22 cellular contexts compared by ENCODE assay signal in the genomic region with DNA sequence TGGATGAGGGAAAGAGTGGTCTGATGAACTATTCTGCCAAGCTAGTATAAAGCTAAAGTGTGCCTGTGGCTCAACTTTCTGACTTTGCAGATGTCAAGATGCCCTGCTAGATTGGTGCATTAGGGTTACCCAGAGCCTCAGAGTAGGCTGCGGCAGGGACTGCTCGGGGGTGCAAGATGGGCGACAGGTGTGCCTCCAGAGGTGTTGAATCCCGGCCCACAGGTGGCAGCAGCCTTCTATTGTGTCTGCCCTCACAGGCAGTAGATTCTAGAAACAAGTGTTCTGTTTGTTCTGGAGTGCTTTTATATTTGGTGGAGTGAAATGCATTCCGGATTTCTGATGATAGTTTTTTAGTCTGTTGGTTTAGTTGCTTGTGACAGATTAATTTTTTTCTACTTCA.
DNase-seq lines count a peak whose midpoint lies in the region; ATAC-seq and TF ChIP-seq lines count a peak whose summit lies in the region.
"Had no signal": no experiment of that assay in that cellular context is flagged by ENCODE, and none has a peak within 500 bp of the region (broad histone marks: within the 10 kb centered on the region; RNA-seq: fewer than 3 reads in every experiment).

No MANE protein-coding gene starts in this region.

- H3K4me3 Mint-ChIP-seq in activated naive CD4-positive, alpha-beta T cell treated with anti-CD3 and anti-CD28 coated beads for 36 hours = no peak overlapping the region
- H3K4me3 Mint-ChIP-seq: T-helper 1 cell treated with Interleukin-12 subunit alpha and Interleukin-12 subunit beta and Interleukin-4 antibody, amounts not matched to agents 30 μg/mL and 1 μg/mL, for 36 hours had no signal

- H2AFZ ChIP-seq in MM.1S (ENCODE audit: low read length) = no peak overlapping the region

- H3K27me3 ChIP-seq in MM.1S (replicated peaks; ENCODE audit: insufficient read depth, low read length) = no peaks in the 10 kb centered on the region
- H3K27me3 ChIP-seq: dorsolateral prefrontal cortex, SJSA1 had no signal

- CTCF ChIA-PET in activated naive CD4-positive, alpha-beta T cell treated with anti-CD3 and anti-CD28 coated beads for 36 hours (lab: Charles Lee) = interaction anchor here (0.6 to 1.3 kb wide), 3 partner anchors 8 to 441 kb away, joined by 3 to 4 read pairs (median 4); no protein-coding TSS in a partner anchor

- no peaks in the 10 kb centered on the region for H3K9me3 Mint-ChIP-seq in activated naive CD4-positive, alpha-beta T cell treated with anti-CD3 and anti-CD28 coated beads for 36 hours
- no peaks in the 10 kb centered on the region for H3K9me3 Mint-ChIP-seq in activated naive CD4-positive, alpha-beta T cell treated with anti-CD3 and anti-CD28 coated beads, Interleukin-2, amount 50 U/mL, for 72 hours
- H3K9me3 Mint-ChIP-seq: T-helper 1 cell treated with Interleukin-12 subunit alpha and Interleukin-12 subunit beta and Interleukin-4 antibody, amounts not matched to agents 30 μg/mL and 1 μg/mL, for 36 hours had no signal

- H3K36me3 ChIP-seq in MM.1S (replicated peaks; ENCODE audit: insufficient read depth, low read length) = no peaks in the 10 kb centered on the region

- no peak overlapping the region for H3K9ac ChIP-seq in MM.1S (ENCODE audit: low read length)

- H3K4me1 Mint-ChIP-seq in activated naive CD4-positive, alpha-beta T cell treated with anti-CD3 and anti-CD28 coated beads for 36 hours (ENCODE audit: low read depth) = peaks cover 7% of the 10 kb centered on the region

- H4K20me1 ChIP-seq in MM.1S (ENCODE audit: insufficient read depth, low read length) = no peaks in the 10 kb centered on the region

- H3K27me3 Mint-ChIP-seq in activated naive CD4-positive, alpha-beta T cell treated with anti-CD3 and anti-CD28 coated beads for 36 hours (ENCODE audit: low read depth) = no peaks in the 10 kb centered on the region

- H3K4me1 ChIP-seq in MM.1S (ENCODE audit: low read length) = no peaks in the 10 kb centered on the region

- no peaks in the 10 kb centered on the region for H3K9me2 ChIP-seq in MM.1S (replicated peaks; ENCODE audit: insufficient read depth, low read length)

- H3K9me3 ChIP-seq in MM.1S (replicated peaks; ENCODE audit: insufficient read depth, low read length) = no peaks in the 10 kb centered on the region
- H3K9me3 ChIP-seq: SJSA1 had no signal

- intact Hi-C loops in activated naive CD4-positive, alpha-beta T cell treated with anti-CD3 and anti-CD28 coated beads for 36 hours (cut with micrococcal nuclease) = no loop called here
- intact Hi-C loops in left ventricle myocardium superior (cut with micrococcal nuclease) = no loop called here

- H3K79me2 ChIP-seq in MM.1S (ENCODE audit: low read length) = no peaks in the 10 kb centered on the region

- peak; percentile 24 for DNase-seq in activated naive CD4-positive, alpha-beta T cell treated with anti-CD3 and anti-CD28 coated beads for 36 hours
- DNase-seq in activated naive CD4-positive, alpha-beta T cell treated with anti-CD3 and anti-CD28 coated beads, Interleukin-2, amount 50 U/mL, for 72 hours (ENCODE audit: low spot score in 2 of 2) = no peak
- peak; percentile 8 for DNase-seq in MM.1S
- DNase-seq in epithelial cell of proximal tubule (ENCODE audit: low read depth) = no peak
- DNase-seq in MV-4-11 (lab: John Stamatoyannopoulos, UW) = no peak
- DNase-seq in central memory CD4-positive, alpha-beta T cell = no peak
- DNase-seq in left ventricle myocardium superior = no peak
- DNase-seq in AG08395 (ENCODE audit: low spot score) = no peak
- DNase-seq: ACHN; activated CD4-positive, alpha-beta T cell treated with anti-CD3 and anti-CD28 coated beads, Interleukin-2, amount 50 U/mL, for 4 hours; anterior cingulate cortex; DMS79 treated with DMSO at 0.1 percent for 48 hours; dorsolateral prefrontal cortex; erythroblast; hippocampal formation; mammary epithelial cell; NCI-H1417; nucleus accumbens; retina had no signal

- no peaks in the 10 kb centered on the region for H3F3A ChIP-seq in MM.1S (ENCODE audit: insufficient read depth, low read length)

- H3K4me2 ChIP-seq in MM.1S (ENCODE audit: low read depth, low read length) = no peak overlapping the region

- no peak overlapping the region for H3K27ac Mint-ChIP-seq in activated naive CD4-positive, alpha-beta T cell treated with anti-CD3 and anti-CD28 coated beads for 36 hours
- H3K27ac Mint-ChIP-seq in activated naive CD4-positive, alpha-beta T cell treated with anti-CD3 and anti-CD28 coated beads, Interleukin-2, amount 50 U/mL, for 72 hours = peak overlapping the region in 1 of 2 donors; percentile 70
- H3K27ac Mint-ChIP-seq: T-helper 1 cell treated with Interleukin-12 subunit alpha and Interleukin-12 subunit beta and Interleukin-4 antibody, amounts not matched to agents 30 μg/mL and 1 μg/mL, for 36 hours had no signal

- H3K4me3 ChIP-seq in MM.1S (ENCODE audit: low read length) = no peak overlapping the region
- no peak overlapping the region for H3K4me3 ChIP-seq in epithelial cell of proximal tubule (ENCODE audit: low read depth, low read length)
- H3K4me3 ChIP-seq: dorsolateral prefrontal cortex, SJSA1 had no signal

- H3K27ac ChIP-seq in MM.1S (ENCODE audit: low read length) = no peak overlapping the region
- H3K27ac ChIP-seq: C4-2B, SJSA1 had no signal

- peaks cover 34% of the 10 kb centered on the region for H3K36me3 Mint-ChIP-seq in activated naive CD4-positive, alpha-beta T cell treated with anti-CD3 and anti-CD28 coated beads for 36 hours (ENCODE audit: low read depth)
- H3K36me3 Mint-ChIP-seq in activated naive CD4-positive, alpha-beta T cell treated with anti-CD3 and anti-CD28 coated beads, Interleukin-2, amount 50 U/mL, for 72 hours = peaks cover 0 to 14% of the 10 kb centered on the region in 2 donors

- ATAC-seq in activated naive CD4-positive, alpha-beta T cell treated with anti-CD3 and anti-CD28 coated beads, Interleukin-2, amount 50 U/mL, for 72 hours = no peak
- no peak for ATAC-seq in left ventricle myocardium superior

- TF ChIP-seq CTCF in MM.1S (IDR thresholded peaks at IDR 0.05; ENCODE audit: low read length) (no peak), epithelial cell of proximal tubule (conservative IDR thresholded peaks at IDR 0.05; ENCODE audit: low read depth, low read length) (peak; percentile 3)

Comparison
In these comparisons a context has a peak if more than half of its experiments do, and no peak if none do; other contexts are left out.
1. DNase-seq: peak in activated naive CD4-positive, alpha-beta T cell treated with anti-CD3 and anti-CD28 coated beads for 36 hours (single experiment) and MM.1S (single experiment); none in activated naive CD4-positive, alpha-beta T cell treated with anti-CD3 and anti-CD28 coated beads, Interleukin-2, amount 50 U/mL, for 72 hours (0 of 2), epithelial cell of proximal tubule (single experiment), MV-4-11 (single experiment), central memory CD4-positive, alpha-beta T cell (single experiment), left ventricle myocardium superior (single experiment) and AG08395 (single experiment).